ENCODE assay signal across 1 cellular context in genomic region chr6:36149436-36149835, GRCh38.
TF ChIP-seq lines count a peak whose summit lies in the region.

No MANE protein-coding gene starts in this region.

TF ChIP-seq in HepG2, 621 proteins besides CTCF, POLR2A, EP300 and RAD21 (continued from another document):
- TF ChIP-seq USF2 (IDR thresholded peaks at IDR 0.05; ENCODE audit: low read depth, low read length) (no peak), USF2 (CRISPR knock-in tag; IDR thresholded peaks at IDR 0.05; ENCODE audit: borderline replicate concordance) (no peak), REPIN1 (CRISPR knock-in tag; IDR thresholded peaks at IDR 0.05; ENCODE audit: borderline replicate concordance, low read depth) (no peak)
TF ChIP-seq in HepG2: peak in this region for 1.
